8 cellular contexts compared by ENCODE assay signal in genomic region chr15:79900818-79901378, GRCh38. TPM values are rescaled to one million over a fixed set of nuclear protein-coding genes. Genes with fewer than 3 reads are reported as not detected.
DNase-seq lines count a peak whose midpoint lies in the region; ATAC-seq and TF ChIP-seq lines count a peak whose summit lies in the region.
"Not testable (repeated sequence)": the region's sequence is repeated elsewhere in the genome, so short reads cannot be mapped to it uniquely, and the experiment has no call there.

No MANE protein-coding gene starts in this region.

- H3K9me3 ChIP-seq in BE2C; smooth muscle cell (replicated peaks; ENCODE audit: low read depth): not testable (repeated sequence)

- peaks cover 24% of the 10 kb centered on the region for H3F3A ChIP-seq in smooth muscle cell (ENCODE audit: low read depth)

- not testable (repeated sequence) for H4K20me1 ChIP-seq in smooth muscle cell (ENCODE audit: low read depth)

- peak; percentile 17; the same call in 1 of the 2 replicates for TF ChIP-seq CTCF in BE2C (IDR thresholded peaks at IDR 0.05; ENCODE audit: low read depth, low read length)
- peak; percentile 14 for TF ChIP-seq CTCF in GM13976 (IDR thresholded peaks at IDR 0.05; ENCODE audit: borderline replicate concordance, control extremely low read depth, extremely low read depth, insufficient read depth, missing control alignments)
- not testable (repeated sequence) for TF ChIP-seq CTCF in activated B cell treated with CpG ODN at 0.5 μM for 24 hours (IDR thresholded peaks at IDR 0.05); smooth muscle cell (IDR thresholded peaks at IDR 0.05; ENCODE audit: borderline replicate concordance, insufficient read depth, poor library complexity, severe bottlenecking)
- peak; percentile 3 for TF ChIP-seq CTCF in fibroblast of villous mesenchyme (IDR thresholded peaks at IDR 0.05; ENCODE audit: insufficient read depth, low read depth, low read length)

- H3K27ac Mint-ChIP-seq in activated B cell treated with CpG ODN at 0.5 μM for 24 hours: peak overlapping the region; percentile 30
- H3K27ac Mint-ChIP-seq in activated naive CD4-positive, alpha-beta T cell treated with anti-CD3 and anti-CD28 coated beads for 36 hours: not testable (repeated sequence)

- peaks cover 17% of the 10 kb centered on the region for H3K79me2 ChIP-seq in smooth muscle cell (ENCODE audit: low read depth)

- DNase-seq in BE2C; GM13976 (ENCODE audit: low spot score); activated B cell treated with CpG ODN at 0.5 μM for 24 hours; fibroblast of villous mesenchyme (ENCODE audit: low read depth); smooth muscle cell (lab: John Stamatoyannopoulos, UW; ENCODE audit: unreplicated experiment): not testable (repeated sequence)
- peak; percentile 18 for DNase-seq in NAMALWA (ENCODE audit: low spot score)
- peak; percentile 8 for DNase-seq in OCI-M1 (lab: John Stamatoyannopoulos, UW)
- DNase-seq in activated naive CD4-positive, alpha-beta T cell treated with anti-CD3 and anti-CD28 coated beads for 36 hours: peak; percentile 64

- intact Hi-C loops in activated B cell treated with CpG ODN at 0.5 μM for 24 hours (cut with micrococcal nuclease): loop anchor here (1.0 kb wide), 1 partner anchor 92 kb away; no protein-coding TSS in a partner anchor
- intact Hi-C loops in activated naive CD4-positive, alpha-beta T cell treated with anti-CD3 and anti-CD28 coated beads for 36 hours (cut with micrococcal nuclease): loop anchor here (1.0 kb wide), 1 partner anchor 92 kb away; no protein-coding TSS in a partner anchor

- not testable (repeated sequence) for H3K36me3 Mint-ChIP-seq in activated B cell treated with CpG ODN at 0.5 μM for 24 hours (ENCODE audit: low read depth)
- peaks cover 21% of the 10 kb centered on the region for H3K36me3 Mint-ChIP-seq in activated naive CD4-positive, alpha-beta T cell treated with anti-CD3 and anti-CD28 coated beads for 36 hours (ENCODE audit: low read depth)

- peaks cover 61% of the 10 kb centered on the region for H3K4me1 Mint-ChIP-seq in activated B cell treated with CpG ODN at 0.5 μM for 24 hours
- H3K4me1 Mint-ChIP-seq in activated naive CD4-positive, alpha-beta T cell treated with anti-CD3 and anti-CD28 coated beads for 36 hours (ENCODE audit: low read depth): peaks cover 41% of the 10 kb centered on the region

- H3K4me3 Mint-ChIP-seq in activated B cell treated with CpG ODN at 0.5 μM for 24 hours; activated naive CD4-positive, alpha-beta T cell treated with anti-CD3 and anti-CD28 coated beads for 36 hours: not testable (repeated sequence)

- H3K27me3 Mint-ChIP-seq in activated B cell treated with CpG ODN at 0.5 μM for 24 hours; activated naive CD4-positive, alpha-beta T cell treated with anti-CD3 and anti-CD28 coated beads for 36 hours (ENCODE audit: low read depth): not testable (repeated sequence)

- not testable (repeated sequence) for H3K27me3 ChIP-seq in BE2C; smooth muscle cell (ENCODE audit: low read depth)

- POLR2A ChIA-PET in activated B cell treated with CpG ODN at 0.5 μM for 24 hours (lab: Charles Lee): interaction anchor here (0.6 kb wide), 1 partner anchor 92 kb away, joined by 5 read pairs; no protein-coding TSS in a partner anchor

- in situ Hi-C loops in GM13976 (cut with MboI; ENCODE audit: low sequenced_read_pairs, unreplicated experiment): not testable (repeated sequence)

- not testable (repeated sequence) for H3K9ac ChIP-seq in smooth muscle cell (ENCODE audit: low read depth)

- H3K4me1 ChIP-seq in BE2C: peaks cover 22% of the 10 kb centered on the region; the same call in 1 of the 2 replicates
- H3K4me1 ChIP-seq in smooth muscle cell (ENCODE audit: low read depth): peaks cover 14% of the 10 kb centered on the region

- not testable (repeated sequence) for H3K36me3 ChIP-seq in BE2C; smooth muscle cell (ENCODE audit: low read depth)

- CTCF ChIA-PET in activated B cell treated with CpG ODN at 0.5 μM for 24 hours (lab: Charles Lee): not testable (repeated sequence)
- CTCF ChIA-PET in activated naive CD4-positive, alpha-beta T cell treated with anti-CD3 and anti-CD28 coated beads for 36 hours (lab: Charles Lee): interaction anchor here (0.7 kb wide), 1 partner anchor 22 kb away, joined by 3 read pairs; no protein-coding TSS in a partner anchor

- not testable (repeated sequence) for H3K9me3 Mint-ChIP-seq in activated B cell treated with CpG ODN at 0.5 μM for 24 hours; activated naive CD4-positive, alpha-beta T cell treated with anti-CD3 and anti-CD28 coated beads for 36 hours

- not testable (repeated sequence) for H3K4me3 ChIP-seq in BE2C (ENCODE audit: low read depth, low read length); fibroblast of villous mesenchyme (ENCODE audit: low read depth, low read length); smooth muscle cell

- H3K27ac ChIP-seq in smooth muscle cell (ENCODE audit: low read depth): peak overlapping the region; percentile 84

- H3K4me2 ChIP-seq in smooth muscle cell: not testable (repeated sequence)

- not testable (repeated sequence) for H2AFZ ChIP-seq in smooth muscle cell (ENCODE audit: low read depth)

- WGBS in smooth muscle cell (ENCODE audit: low lambda C conversion rate): 91% methylated on average over 4 of the region's 4 CpGs

- ATAC-seq in activated B cell treated with CpG ODN at 0.5 μM for 24 hours (ENCODE audit: low read depth): not testable (repeated sequence)

RNA-seq across cellular contexts. Expression of gene MTHFS, which starts 4.1 kb away (rescaled TPM):
- polyA plus RNA-seq in BE2C (2012; ENCODE audit: insufficient read depth, insufficient read length, low read depth): 94.9 TPM
- 28.6 and 29.5 TPM in 2 replicates for total RNA-seq in activated B cell treated with CpG ODN at 0.5 μM for 24 hours
- total RNA-seq in activated naive CD4-positive, alpha-beta T cell treated with anti-CD3 and anti-CD28 coated beads for 36 hours: 10 to 100 TPM; 44.8 to 47.0 TPM
- total RNA-seq in fibroblast of villous mesenchyme: 9.5 and 9.7 TPM in 2 replicates
- total RNA-seq in smooth muscle cell: 64.4 and 64.8 TPM in 2 replicates
- 46.7 and 56.0 TPM in 2 replicates for polyA plus RNA-seq in smooth muscle cell
